Comparison of ENCODE assay signal across 2 cellular contexts in genomic region chr19:47195462-47195861, GRCh38.
TF ChIP-seq lines count a peak whose summit lies in the region.

No MANE protein-coding gene starts in this region.

TF ChIP-seq in HEK293, 187 proteins besides CTCF, POLR2A, EP300 and RAD21 (continued from another document):
- 0 out of 2 replicates have a peak, but pooled peaks have one; percentile 11 for TF ChIP-seq ZNF362 (tag by site-specific recombination; IDR thresholded peaks at IDR 0.05)
- no peak for TF ChIP-seq ZNF76 (tag by site-specific recombination; IDR thresholded peaks at IDR 0.05; ENCODE audit: borderline replicate concordance, low read depth)
- 0 out of 2 replicates have a peak, but pooled peaks have one; percentile 16 for TF ChIP-seq ZBTB11 (tag by site-specific recombination; conservative IDR thresholded peaks at IDR 0.05; ENCODE audit: low read depth)
- no peak for TF ChIP-seq ZNF707 (tag by site-specific recombination; IDR thresholded peaks at IDR 0.05)
- no peak for TF ChIP-seq ZNF114 (tag by site-specific recombination; IDR thresholded peaks at IDR 0.05)
- no peak for TF ChIP-seq ZNF654 (tag by site-specific recombination; IDR thresholded peaks at IDR 0.05; ENCODE audit: low read depth)
- no peak for TF ChIP-seq REST (tag by site-specific recombination; IDR thresholded peaks at IDR 0.05)
- TF ChIP-seq PRDM1 (tag by site-specific recombination; IDR thresholded peaks at IDR 0.05) = peak; percentile 97

TF ChIP-seq in K562, 482 proteins besides CTCF, POLR2A, EP300 and RAD21 (continued from another document):
- TF ChIP-seq ZBTB40 (IDR thresholded peaks at IDR 0.05) = peak; percentile 36; the same call in 1 of the 2 replicates
- TF ChIP-seq ZBTB40 (CRISPR knock-in tag; IDR thresholded peaks at IDR 0.05) = no peak
- no peak for TF ChIP-seq ZNF77 (CRISPR knock-in tag; IDR thresholded peaks at IDR 0.05)
TF ChIP-seq in K562: peak in this region for 3.
